ENCODE assay signal across 33 cellular contexts in the genomic region with DNA sequence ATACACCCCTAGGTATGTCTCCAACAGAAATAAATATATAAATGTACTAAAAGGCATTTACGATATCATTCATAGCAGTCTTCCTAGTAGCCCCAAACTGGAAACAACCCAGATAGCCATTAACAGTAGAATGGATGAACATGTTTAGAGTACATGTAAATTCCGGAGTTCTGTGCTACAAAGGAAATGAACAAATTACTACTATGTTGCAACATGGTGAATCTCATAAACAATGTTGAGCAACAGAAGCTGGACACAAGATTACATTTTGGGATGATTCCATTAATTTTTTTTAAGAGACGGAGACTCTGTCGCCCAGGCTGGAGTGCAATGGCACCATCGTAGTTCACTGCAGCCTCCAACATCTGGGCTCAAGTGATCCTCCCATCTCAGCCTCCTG. TPM values are rescaled to one million over a fixed set of nuclear protein-coding genes. Genes with fewer than 3 reads are reported as not detected.
DNase-seq lines count a peak whose midpoint lies in the region; ATAC-seq, FAIRE-seq and TF ChIP-seq lines count a peak whose summit lies in the region.
"Had no signal": no experiment of that assay in that cellular context is flagged by ENCODE, and none has a peak within 500 bp of the region (broad histone marks: within the 10 kb centered on the region; RNA-seq: fewer than 3 reads in every experiment).

No MANE protein-coding gene starts in this region.

- TF ChIP-seq CTCF in A549 (IDR thresholded peaks at IDR 0.05) (no peak), NB4 (IDR thresholded peaks at IDR 0.05; ENCODE audit: low read depth, low read length) (no peak)

- TF ChIP-seq EP300 in A549 (IDR thresholded peaks at IDR 0.05) = no peak

- no peak for DNase-seq in A549 (ENCODE audit: low read depth in 1 of 2, low spot score in 1 of 2)
- DNase-seq in EL = peak; percentile 28
- DNase-seq in NB4 (ENCODE audit: low read depth) = peak; percentile 47
- peak; percentile 18 for DNase-seq in fibroblast of peridontal ligament (ENCODE audit: extremely low read depth)
- no peak for DNase-seq in MG63
- no peak for DNase-seq in COLO668 (lab: John Stamatoyannopoulos, UW; ENCODE audit: unreplicated experiment)
- DNase-seq in dermis blood vessel endothelial cell = no peak
- DNase-seq: activated B cell treated with CpG ODN at 0.5 μM for 24 hours; activated CD4-positive, alpha-beta T cell treated with anti-CD3 and anti-CD28 coated beads, Interleukin-2, amount 50 U/mL, for 48 hours; activated CD8-positive, alpha-beta memory T cell treated with anti-CD3 and anti-CD28 coated beads, Interleukin-2, amount 50 U/mL, for 48 hours; central memory CD4-positive, alpha-beta T cell; gastrocnemius medialis; hippocampal formation; immature natural killer cell; KG1; NCI-H1048; NCI-H1694 treated with DMSO at 0.1 percent for 48 hours; NCI-H69; T1000; upper lobe of right lung had no signal

- ATAC-seq in A549 (no peak), GM19455 (IDR thresholded peaks at IDR 0.05; ENCODE audit: unreplicated experiment) (no peak)
- ATAC-seq: activated T-helper 17 cell treated with anti-CD3 and anti-CD28 coated beads, Interleukin-2, amount 50 U/mL, for 72 hours; left lung; natural killer cell treated with Interleukin-12 subunit alpha and Interleukin-12 subunit beta and Interleukin-15 and Interleukin-18, amount 100 ng/mL, for 72 hours; upper lobe of right lung had no signal

- 50% methylated on average over 5 of the region's 5 CpGs for WGBS in A549 (ENCODE audit: missing lambda C conversion rate)

- no peak overlapping the region for H3K4me2 ChIP-seq in A549

- FAIRE-seq in A549 (lab: Jason Lieb, UNC) = peak; percentile 65
- FAIRE-seq: A204.1, D721Med, endothelial cell of umbilical vein, GM18507 had no signal

- H3K4me3 ChIP-seq in A549 (no peak overlapping the region), NB4 (ENCODE audit: low read depth, low read length) (no peak overlapping the region), MG63 (no peak overlapping the region)
- H3K4me3 ChIP-seq: ascending aorta, gastrocnemius medialis, left lung, upper lobe of right lung had no signal

- POLR2A ChIA-PET in A549 (lab: Yijun Ruan, JAX) = no interaction called here

- peaks cover 2% of the 10 kb centered on the region; the same call in 2 of the 3 replicates for H3K4me1 ChIP-seq in A549
- H3K4me1 ChIP-seq: ascending aorta, gastrocnemius medialis, upper lobe of right lung had no signal

- H3K27me3 ChIP-seq in MG63 = peaks cover 8% of the 10 kb centered on the region; the same call in 1 of the 2 replicates

- no peak for TF ChIP-seq RAD21 in A549 (conservative IDR thresholded peaks at IDR 0.05 in 1 of 2, IDR thresholded peaks at IDR 0.05 in 1 of 2)

- TF ChIP-seq POLR2A in A549 (IDR thresholded peaks at IDR 0.05; ENCODE audit: low read length) (no peak), NB4 (IDR thresholded peaks at IDR 0.05; ENCODE audit: extremely low read depth, insufficient read length) (no peak)

- no peaks in the 10 kb centered on the region for H3K36me3 ChIP-seq in MG63
- H3K36me3 ChIP-seq: ascending aorta, gastrocnemius medialis, left lung, upper lobe of right lung had no signal

- H3K9me3 ChIP-seq in A549 = peaks cover 29% of the 10 kb centered on the region
- H3K9me3 ChIP-seq in MG63 = peaks cover 21% of the 10 kb centered on the region

- CTCF ChIA-PET in A549 (lab: Yijun Ruan, JAX) = interaction anchor here (0.7 to 3.7 kb wide), 12 partner anchors 11 to 547 kb away, joined by 3 to 40 read pairs (median 4); a partner anchor contains a TSS

- no peak overlapping the region for H3K27ac ChIP-seq in A549
- H3K27ac ChIP-seq: ascending aorta, C4-2B, gastrocnemius medialis, left lung, upper lobe of right lung had no signal

TF ChIP-seq in A549, 52 proteins besides CTCF, POLR2A, EP300 and RAD21:
- no peak for TF ChIP-seq ZC3H11A (IDR thresholded peaks at IDR 0.05)
- TF ChIP-seq CBX8 (IDR thresholded peaks at IDR 0.05) = no peak
- no peak for TF ChIP-seq CHD4 (IDR thresholded peaks at IDR 0.05; ENCODE audit: borderline replicate concordance)
- no peak for TF ChIP-seq RFX5 (IDR thresholded peaks at IDR 0.05)
- TF ChIP-seq MYC (IDR thresholded peaks at IDR 0.05; ENCODE audit: borderline replicate concordance, low read length) = no peak
- TF ChIP-seq KDM1A (IDR thresholded peaks at IDR 0.05; ENCODE audit: low read depth) = no peak
- TF ChIP-seq, protein P1, sequence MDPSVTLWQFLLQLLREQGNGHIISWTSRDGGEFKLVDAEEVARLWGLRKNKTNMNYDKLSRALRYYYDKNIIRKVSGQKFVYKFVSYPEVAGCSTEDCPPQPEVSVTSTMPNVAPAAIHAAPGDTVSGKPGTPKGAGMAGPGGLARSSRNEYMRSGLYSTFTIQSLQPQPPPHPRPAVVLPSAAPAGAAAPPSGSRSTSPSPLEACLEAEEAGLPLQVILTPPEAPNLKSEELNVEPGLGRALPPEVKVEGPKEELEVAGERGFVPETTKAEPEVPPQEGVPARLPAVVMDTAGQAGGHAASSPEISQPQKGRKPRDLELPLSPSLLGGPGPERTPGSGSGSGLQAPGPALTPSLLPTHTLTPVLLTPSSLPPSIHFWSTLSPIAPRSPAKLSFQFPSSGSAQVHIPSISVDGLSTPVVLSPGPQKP (IDR thresholded peaks at IDR 0.05; ENCODE audit: low read depth, low read length) = no peak
- no peak for TF ChIP-seq CHD2 (IDR thresholded peaks at IDR 0.05; ENCODE audit: low read length, partially characterized antibody)
- TF ChIP-seq EHMT2 (IDR thresholded peaks at IDR 0.05; ENCODE audit: low read depth) = no peak
- no peak for TF ChIP-seq TFCP2L1 (CRISPR knock-in tag; IDR thresholded peaks at IDR 0.05)
- TF ChIP-seq, protein P2, sequence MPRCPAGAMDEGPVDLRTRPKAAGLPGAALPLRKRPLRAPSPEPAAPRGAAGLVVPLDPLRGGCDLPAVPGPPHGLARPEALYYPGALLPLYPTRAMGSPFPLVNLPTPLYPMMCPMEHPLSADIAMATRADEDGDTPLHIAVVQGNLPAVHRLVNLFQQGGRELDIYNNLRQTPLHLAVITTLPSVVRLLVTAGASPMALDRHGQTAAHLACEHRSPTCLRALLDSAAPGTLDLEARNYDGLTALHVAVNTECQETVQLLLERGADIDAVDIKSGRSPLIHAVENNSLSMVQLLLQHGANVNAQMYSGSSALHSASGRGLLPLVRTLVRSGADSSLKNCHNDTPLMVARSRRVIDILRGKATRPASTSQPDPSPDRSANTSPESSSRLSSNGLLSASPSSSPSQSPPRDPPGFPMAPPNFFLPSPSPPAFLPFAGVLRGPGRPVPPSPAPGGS (IDR thresholded peaks at IDR 0.05) = no peak
- TF ChIP-seq ZNF302 (CRISPR knock-in tag; IDR thresholded peaks at IDR 0.05) = no peak
- no peak for TF ChIP-seq FOSB (CRISPR knock-in tag; IDR thresholded peaks at IDR 0.05)
- no peak; a peak in 1 of 4 replicates for TF ChIP-seq CEBPB (IDR thresholded peaks at IDR 0.05)
- TF ChIP-seq MAFK (IDR thresholded peaks at IDR 0.05; ENCODE audit: partially characterized antibody) = no peak
- no peak for TF ChIP-seq RCOR1 (IDR thresholded peaks at IDR 0.05; ENCODE audit: low read depth, low read length)
- TF ChIP-seq, protein P3, sequence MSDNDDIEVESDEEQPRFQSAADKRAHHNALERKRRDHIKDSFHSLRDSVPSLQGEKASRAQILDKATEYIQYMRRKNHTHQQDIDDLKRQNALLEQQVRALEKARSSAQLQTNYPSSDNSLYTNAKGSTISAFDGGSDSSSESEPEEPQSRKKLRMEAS (IDR thresholded peaks at IDR 0.05) = no peak
- no peak for TF ChIP-seq NR3C1 (IDR thresholded peaks at IDR 0.05)
- TF ChIP-seq MAZ (IDR thresholded peaks at IDR 0.05; ENCODE audit: borderline replicate concordance, low read depth, low read length) = no peak
- TF ChIP-seq JUN (IDR thresholded peaks at IDR 0.05) = no peak
TF ChIP-seq in A549: peak in this region for 0.

RNA-seq across cellular contexts. Expression of a gene that starts 5.9 kb away (rescaled TPM):
- polyA plus RNA-seq in A549 (2011; rRNA removed) (0.05 and 0.13 TPM in 2 replicates), A549 (2017; fragmentation: RNase III; extraction: RNeasy Plus Mini Kit Qiagen cat#74134 plus additional on column Dnase treatment) (0.13 to 0.26 TPM (median 0.20 TPM) in 3 replicates)
- polyA plus RNA-seq in A549 (2012; cell fraction: cytosol; rRNA removed) = 0.12 and 0.13 TPM in 2 replicates
- 0.50 and 0.77 TPM in 2 replicates for polyA plus RNA-seq in A549 (2012; cell fraction: nucleus; rRNA removed)
- polyA minus RNA-seq in A549 (2011; rRNA and poly(A)+ RNA removed) = 0.15 and 0.58 TPM in 2 replicates
- total RNA-seq in MG63 (2014; rRNA removed; shearing (Covaris generic); ENCODE audit: low replicate concordance) = not detected in 2 replicates
- total RNA-seq in dermis blood vessel endothelial cell = 0.17 TPM in 1 of 2 replicates, not detected in the other
- total RNA-seq: activated B cell treated with CpG ODN at 0.5 μM for 24 hours; activated T-helper 17 cell treated with anti-CD3 and anti-CD28 coated beads, Interleukin-2, amount 50 U/mL, for 72 hours; ascending aorta; dermis microvascular lymphatic vessel endothelial cell; endothelial cell of umbilical vein; gastrocnemius medialis; natural killer cell treated with Interleukin-12 subunit alpha and Interleukin-12 subunit beta and Interleukin-15 and Interleukin-18, amount 100 ng/mL, for 72 hours; osteocyte; renal cortical epithelial cell had no signal
- polyA plus RNA-seq: endothelial cell of umbilical vein, immature natural killer cell had no signal

RNA-seq across cellular contexts. Expression of a gene that starts 37.4 kb away (rescaled TPM):
- polyA plus RNA-seq in A549 (2011; rRNA removed) = 10.9 and 16.1 TPM in 2 replicates
- 26.6 and 50.9 TPM in 2 replicates for polyA plus RNA-seq in A549 (2012; cell fraction: cytosol; rRNA removed)
- 46.0 and 78.2 TPM in 2 replicates for polyA plus RNA-seq in A549 (2012; cell fraction: nucleus; rRNA removed)
- 22.7 to 25.1 TPM (median 24.5 TPM) in 3 replicates for polyA plus RNA-seq in A549 (2017; fragmentation: RNase III; extraction: RNeasy Plus Mini Kit Qiagen cat#74134 plus additional on column Dnase treatment)
- polyA minus RNA-seq in A549 (2011; rRNA and poly(A)+ RNA removed) = 6.1 and 12.6 TPM in 2 replicates
- 68.8 and 98.8 TPM in 2 replicates for total RNA-seq in MG63 (2014; rRNA removed; shearing (Covaris generic); ENCODE audit: low replicate concordance)
- 6.6 and 12.0 TPM in 2 replicates for total RNA-seq in dermis blood vessel endothelial cell
- total RNA-seq: activated B cell treated with CpG ODN at 0.5 μM for 24 hours; activated T-helper 17 cell treated with anti-CD3 and anti-CD28 coated beads, Interleukin-2, amount 50 U/mL, for 72 hours; natural killer cell treated with Interleukin-12 subunit alpha and Interleukin-12 subunit beta and Interleukin-15 and Interleukin-18, amount 100 ng/mL, for 72 hours had no signal
- polyA plus RNA-seq: immature natural killer cell had no signal

Comparison
In these comparisons a context has a peak if more than half of its experiments do, and no peak if none do; other contexts are left out.
1. DNase-seq: peak in EL (single experiment), NB4 (single experiment) and fibroblast of peridontal ligament (single experiment); none in A549 (0 of 2), MG63 (single experiment), COLO668 (single experiment) and dermis blood vessel endothelial cell (single experiment).